Comparison of ENCODE assay signal across 8 cellular contexts in the genomic region with DNA sequence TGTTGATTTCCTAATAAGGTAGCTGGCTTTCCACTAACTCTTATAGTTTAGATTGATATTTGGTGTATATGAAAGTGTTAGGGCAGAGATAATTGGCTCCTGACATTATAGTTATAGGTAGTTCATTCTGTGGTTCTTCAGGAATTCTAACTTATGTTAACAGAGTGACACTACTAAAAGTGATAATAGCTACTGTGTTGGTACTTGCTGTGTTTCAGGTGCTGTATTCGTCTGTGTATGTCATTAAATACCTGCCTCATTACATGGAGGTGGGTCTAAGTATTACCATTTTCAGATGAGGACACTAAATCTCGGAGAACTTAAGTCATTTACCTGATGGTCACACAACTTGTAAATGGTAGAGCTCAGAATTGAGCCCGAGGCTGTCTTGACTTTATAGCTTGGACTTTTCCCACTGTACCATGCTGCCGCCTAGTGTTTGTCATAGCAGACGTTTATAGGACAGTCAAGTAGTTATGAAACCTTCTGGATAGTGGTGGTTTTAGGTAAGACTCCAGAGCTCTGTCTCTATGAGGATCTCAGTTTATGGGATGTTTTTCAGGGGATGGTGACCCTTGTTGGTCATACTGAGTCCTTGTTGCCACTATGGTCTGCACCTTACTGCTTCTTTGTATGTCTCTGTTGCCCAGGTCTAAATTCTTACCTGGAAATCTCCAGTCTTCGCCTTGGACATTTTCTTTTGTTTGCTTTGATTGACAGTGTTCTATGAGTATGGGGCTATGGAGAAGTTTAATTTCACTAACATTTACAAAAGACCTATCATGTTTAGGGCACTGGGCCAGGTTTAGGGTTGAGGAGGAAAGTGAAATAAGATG. TPM values are rescaled to one million over a fixed set of nuclear protein-coding genes. Genes with fewer than 3 reads are reported as not detected.
DNase-seq lines count a peak whose midpoint lies in the region; TF ChIP-seq lines count a peak whose summit lies in the region.
"Not testable (repeated sequence)": the region's sequence is repeated elsewhere in the genome, so short reads cannot be mapped to it uniquely, and the experiment has no call there.

No MANE protein-coding gene starts in this region.

- POLR2A ChIA-PET in GM10248 (lab: Yijun Ruan, JAX); SK-N-SH (lab: Yijun Ruan, JAX): not testable (repeated sequence)

- not testable (repeated sequence) for H3K27me3 ChIP-seq in SK-N-SH (ENCODE audit: insufficient read depth); left ventricle myocardium inferior (ENCODE audit: low read depth); osteoblast (ENCODE audit: insufficient read depth, low read length)

- not testable (repeated sequence) for H3K4me3 ChIP-seq in SK-N-SH (ENCODE audit: low read depth in 2 of 2, low read length in 1 of 2); left ventricle myocardium inferior; osteoblast (ENCODE audit: insufficient read depth, low read length)

- H3K4me1 ChIP-seq in SK-N-SH (ENCODE audit: control insufficient read depth in 1 of 2, insufficient read depth in 2 of 2, low read depth in 1 of 2, low read length in 1 of 2); left ventricle myocardium inferior; osteoblast (ENCODE audit: insufficient read depth, low read length): not testable (repeated sequence)

- not testable (repeated sequence) for H3F3A ChIP-seq in SK-N-SH (replicated peaks; ENCODE audit: insufficient read depth)

- not testable (repeated sequence) for H3K79me2 ChIP-seq in SK-N-SH (ENCODE audit: insufficient read depth); osteoblast (ENCODE audit: insufficient read depth, low read length)

- not testable (repeated sequence) for H3K27ac ChIP-seq in SK-N-SH (ENCODE audit: low read depth in 2 of 2, low read length in 1 of 2); left ventricle myocardium inferior (replicated peaks); osteoblast (ENCODE audit: low read depth, low read length)

- peak; percentile 67 for TF ChIP-seq CTCF in GM10248 (IDR thresholded peaks at IDR 0.05; ENCODE audit: control extremely low read depth, extremely low read depth, low read depth, missing control alignments)
- peak; percentile 73 for TF ChIP-seq CTCF in SK-N-SH (IDR thresholded peaks at IDR 0.05)
- peak; percentile 70 for TF ChIP-seq CTCF in left ventricle myocardium inferior (IDR thresholded peaks at IDR 0.05; ENCODE audit: borderline replicate concordance)
- peak; percentile 71 for TF ChIP-seq CTCF in osteoblast (IDR thresholded peaks at IDR 0.05; ENCODE audit: extremely low read depth, low read depth, low read length)

- H3K9me2 ChIP-seq in SK-N-SH, result not testable (repeated sequence)

- H3K9ac ChIP-seq in SK-N-SH, result not testable (repeated sequence)

- not testable (repeated sequence) for H4K20me1 ChIP-seq in SK-N-SH (ENCODE audit: insufficient read depth); osteoblast (ENCODE audit: insufficient read depth, low read length)

- not testable (repeated sequence) for H3K9me3 ChIP-seq in SK-N-SH; left ventricle myocardium inferior (replicated peaks); osteoblast (ENCODE audit: low read depth, low read length)

- not testable (repeated sequence) for H3K4me2 ChIP-seq in SK-N-SH; osteoblast (ENCODE audit: insufficient read depth, low read length)

- WGBS in SK-N-SH (ENCODE audit: low lambda C conversion rate), result 35% methylated on average over 6 of the region's 6 CpGs

- intact Hi-C loops in left ventricle myocardium inferior (cut with micrococcal nuclease), result not testable (repeated sequence)

- peak; percentile 69 for DNase-seq in A172 (ENCODE audit: low spot score)
- not testable (repeated sequence) for DNase-seq in GM10248 (ENCODE audit: extremely low spot score)
- peak; percentile 9 for DNase-seq in KBM-7
- DNase-seq in NCI-H2227 treated with DMSO at 0.1 percent for 48 hours (lab: John Stamatoyannopoulos, UW), result peak; percentile 71
- DNase-seq in SK-N-SH, result peak; percentile 32
- DNase-seq in cerebellar cortex (ENCODE audit: low spot score), result peak; percentile 82
- peak; percentile 35 for DNase-seq in left ventricle myocardium inferior
- DNase-seq in osteoblast (ENCODE audit: insufficient read length, low spot score, missing footprints), result peak; percentile 74

- H3K36me3 ChIP-seq in SK-N-SH (replicated peaks in 1 of 2; ENCODE audit: control insufficient read depth in 1 of 2, insufficient read depth in 2 of 2, low read length in 1 of 2) (peaks cover 18% of the 10 kb centered on the region in 2 experiments), left ventricle myocardium inferior (peaks cover 47% of the 10 kb centered on the region)
- H3K36me3 ChIP-seq in osteoblast (ENCODE audit: insufficient read depth, low read length), result not testable (repeated sequence)

- in situ Hi-C loops in KBM-7 (cut with MboI; ENCODE audit: low pct_unique_long_range_greater_than_20kb, low sequenced_read_pairs), result not testable (repeated sequence)

- CTCF ChIA-PET in GM10248 (lab: Yijun Ruan, JAX) (interaction anchor here (0.6 to 2.3 kb wide), 7 partner anchors 48 to 210 kb away, joined by 3 to 18 read pairs (median 3); no protein-coding TSS in a partner anchor), SK-N-SH (lab: Yijun Ruan, JAX) (interaction anchor here (0.6 to 3.1 kb wide), 19 partner anchors 27 to 744 kb away, joined by 3 to 44 read pairs (median 3); partner anchors contain the start of gene RGS4)

- TF ChIP-seq EP300 in SK-N-SH (IDR thresholded peaks at IDR 0.05; ENCODE audit: borderline replicate concordance in 1 of 2, low read depth in 1 of 2, low read length in 1 of 2), result not testable (repeated sequence)

- TF ChIP-seq RAD21 in SK-N-SH (IDR thresholded peaks at IDR 0.05; ENCODE audit: low read length), result peak; percentile 77

- H2AFZ ChIP-seq in SK-N-SH (ENCODE audit: low read depth); osteoblast (ENCODE audit: low read length): not testable (repeated sequence)

TF ChIP-seq in SK-N-SH, 30 proteins besides CTCF, POLR2A, EP300 and RAD21:
- TF ChIP-seq SMC3 (IDR thresholded peaks at IDR 0.05; ENCODE audit: low read depth, low read length), result peak; percentile 74

RNA-seq across cellular contexts. Expression of gene HSD17B7, which starts 9.7 kb away (rescaled TPM):
- 23.0 and 29.7 TPM in 2 replicates for total RNA-seq in A172 (2014; rRNA removed; shearing (Covaris generic))
- polyA plus RNA-seq in SK-N-SH (2012; rRNA removed), result 12.0 and 14.5 TPM in 2 replicates
- 9.9 and 10.6 TPM in 2 replicates for polyA plus RNA-seq in SK-N-SH (2012; cell fraction: cytosol; rRNA removed)
- polyA plus RNA-seq in SK-N-SH (2012; cell fraction: nucleus; rRNA removed), result 17.3 and 23.8 TPM in 2 replicates
- 5.1 TPM for total RNA-seq in left ventricle myocardium inferior
- 23.9 and 25.6 TPM in 2 replicates for total RNA-seq in osteoblast
